Comparison of ENCODE assay signal across 8 cellular contexts in the genomic region with DNA sequence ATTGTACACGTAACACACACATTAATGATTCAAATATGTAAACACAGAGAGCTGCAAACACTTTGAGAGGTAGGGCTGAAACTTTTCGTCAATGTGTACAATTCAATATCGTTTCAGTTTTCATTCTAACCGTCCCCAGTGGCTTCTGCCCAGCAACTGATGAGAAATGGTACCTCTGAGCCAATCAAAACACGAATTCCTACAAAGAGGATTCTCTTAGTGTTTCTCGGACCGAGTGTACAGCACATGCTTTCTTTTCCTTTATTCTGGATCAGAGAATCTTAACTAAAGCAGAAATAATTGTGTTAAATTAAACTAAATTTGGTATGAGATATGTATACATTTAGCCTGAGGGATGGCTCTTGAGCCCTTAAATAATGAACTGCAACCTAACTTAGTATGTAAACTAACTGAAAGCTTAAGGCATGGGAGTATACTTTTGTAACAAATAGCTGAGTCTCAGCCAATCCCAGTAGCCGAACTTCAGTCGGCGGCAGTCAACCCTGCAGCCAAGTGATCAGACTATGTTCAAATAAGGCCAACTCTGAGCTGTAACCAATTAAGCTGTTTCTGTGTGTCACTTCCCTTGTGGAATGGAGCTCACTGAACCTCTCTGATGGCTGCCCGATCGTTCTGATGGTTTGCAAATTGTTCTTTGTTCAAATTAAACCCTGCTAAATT. TPM values are rescaled to one million over a fixed set of nuclear protein-coding genes. Genes with fewer than 3 reads are reported as not detected.
DNase-seq lines count a peak whose midpoint lies in the region; ATAC-seq and TF ChIP-seq lines count a peak whose summit lies in the region.

No MANE protein-coding gene starts in this region.

- H3K9me3 Mint-ChIP-seq in activated naive CD4-positive, alpha-beta T cell treated with anti-CD3 and anti-CD28 coated beads for 36 hours, result peaks cover 14% of the 10 kb centered on the region

- TF ChIP-seq CTCF in DOHH2 (IDR thresholded peaks at IDR 0.05; ENCODE audit: low read depth, low read length, poor library complexity, severe bottlenecking) (no peak), osteoblast (IDR thresholded peaks at IDR 0.05; ENCODE audit: extremely low read depth, low read depth, low read length) (no peak), thoracic aorta (IDR thresholded peaks at IDR 0.05) (no peak)

- H3K36me3 ChIP-seq in DOHH2 (ENCODE audit: control insufficient read depth, low read length), result peaks cover 34% of the 10 kb centered on the region
- 0 out of 2 replicates have a peak, but pooled peaks cover 3% of the 10 kb centered on the region for H3K36me3 ChIP-seq in GM23248 (ENCODE audit: low read depth)
- peaks cover 16% of the 10 kb centered on the region for H3K36me3 ChIP-seq in SJSA1
- peaks cover 4% of the 10 kb centered on the region for H3K36me3 ChIP-seq in osteoblast (ENCODE audit: insufficient read depth, low read length)
- H3K36me3 ChIP-seq in thoracic aorta, result peaks cover 2% of the 10 kb centered on the region

- 1 to 2% methylated on average over 12 of the region's 12 CpGs for WGBS in GM23248 (ENCODE audit: low coverage in 1 of 2, low lambda C conversion rate in 2 of 2, missing lambda C conversion rate in 2 of 2), 2 experiments

- H3F3A ChIP-seq in DOHH2 (ENCODE audit: control insufficient read depth, insufficient read depth) (peaks cover 31% of the 10 kb centered on the region), GM23248 (ENCODE audit: insufficient read depth) (peaks cover 57% of the 10 kb centered on the region)

- H3K9me2 ChIP-seq in DOHH2 (replicated peaks; ENCODE audit: control insufficient read depth, low read length) (no peaks in the 10 kb centered on the region), GM23248 (ENCODE audit: insufficient read depth) (no peaks in the 10 kb centered on the region)

- H4K20me1 ChIP-seq in DOHH2 (ENCODE audit: control insufficient read depth, insufficient read depth, low read depth, low read length), result no peaks in the 10 kb centered on the region
- H4K20me1 ChIP-seq in GM23248 (ENCODE audit: insufficient read depth), result no peaks in the 10 kb centered on the region
- H4K20me1 ChIP-seq in osteoblast (ENCODE audit: insufficient read depth, low read length), result no peaks in the 10 kb centered on the region

- H3K27ac Mint-ChIP-seq in activated naive CD4-positive, alpha-beta T cell treated with anti-CD3 and anti-CD28 coated beads for 36 hours, result peak overlapping the region; percentile 100

- CTCF ChIA-PET in activated naive CD4-positive, alpha-beta T cell treated with anti-CD3 and anti-CD28 coated beads for 36 hours (lab: Charles Lee), result interaction anchor here (0.6 to 1.2 kb wide), 3 partner anchors 27 to 98 kb away, joined by 3 to 4 read pairs (median 3); no protein-coding TSS in a partner anchor

- intact Hi-C loops in activated naive CD4-positive, alpha-beta T cell treated with anti-CD3 and anti-CD28 coated beads for 36 hours (cut with micrococcal nuclease), result loop anchor here (1.0 to 10.0 kb wide), 10 partner anchors 17 to 299 kb away; partner anchors contain the start of genes BTN2A1, BTN3A1, BTN3A2 and BTN3A3

- peak overlapping the region; percentile 84 for H2AFZ ChIP-seq in GM23248
- H2AFZ ChIP-seq in osteoblast (ENCODE audit: low read length), result peak overlapping the region; percentile 82

- H3K9me3 ChIP-seq in DOHH2 (ENCODE audit: control insufficient read depth, insufficient read depth, low read length) (peaks cover 14% of the 10 kb centered on the region), GM23248 (ENCODE audit: low read depth) (no peaks in the 10 kb centered on the region), SJSA1 (replicated peaks) (no peaks in the 10 kb centered on the region), osteoblast (ENCODE audit: low read depth, low read length) (no peaks in the 10 kb centered on the region), thoracic aorta (no peaks in the 10 kb centered on the region)

- peak overlapping the region; percentile 98 for H3K4me3 Mint-ChIP-seq in activated naive CD4-positive, alpha-beta T cell treated with anti-CD3 and anti-CD28 coated beads for 36 hours

- H3K27ac ChIP-seq in DOHH2 (ENCODE audit: low read depth, low read length), result peak overlapping the region; percentile 97
- H3K27ac ChIP-seq in GM23248, result peak overlapping the region; percentile 95
- peak overlapping the region; percentile 92 for H3K27ac ChIP-seq in SJSA1
- peak overlapping the region; percentile 73 for H3K27ac ChIP-seq in osteoblast (ENCODE audit: low read depth, low read length)
- H3K27ac ChIP-seq in thoracic aorta, result peak overlapping the region; percentile 87 to 90

- H3K4me2 ChIP-seq in DOHH2 (ENCODE audit: low read length) (peak overlapping the region; percentile 98), GM23248 (ENCODE audit: unreplicated experiment) (peak overlapping the region; percentile 100), osteoblast (ENCODE audit: insufficient read depth, low read length) (peak overlapping the region; percentile 88)

- H3K79me2 ChIP-seq in DOHH2 (ENCODE audit: control insufficient read depth, low read length) (peaks cover 12% of the 10 kb centered on the region), GM23248 (ENCODE audit: insufficient read depth) (peaks cover 3% of the 10 kb centered on the region; the same call in 1 of the 2 replicates), osteoblast (ENCODE audit: insufficient read depth, low read length) (peaks cover 2% of the 10 kb centered on the region)

- peaks cover 61% of the 10 kb centered on the region for H3K4me1 ChIP-seq in DOHH2 (ENCODE audit: control insufficient read depth, low read length)
- peaks cover 26% of the 10 kb centered on the region for H3K4me1 ChIP-seq in GM23248 (ENCODE audit: insufficient read depth)
- H3K4me1 ChIP-seq in SJSA1 (replicated peaks), result peaks cover 33% of the 10 kb centered on the region
- peaks cover 15% of the 10 kb centered on the region for H3K4me1 ChIP-seq in osteoblast (ENCODE audit: insufficient read depth, low read length)
- H3K4me1 ChIP-seq in thoracic aorta (ENCODE audit: control insufficient read depth in 1 of 2, low read depth in 2 of 2), result peaks cover 22 to 28% of the 10 kb centered on the region in 2 donors

- H3K4me1 Mint-ChIP-seq in activated naive CD4-positive, alpha-beta T cell treated with anti-CD3 and anti-CD28 coated beads for 36 hours (ENCODE audit: low read depth), result peaks cover 40% of the 10 kb centered on the region

- H3K4me3 ChIP-seq in DOHH2 (ENCODE audit: low read length) (peak overlapping the region; percentile 95), GM23248 (peak overlapping the region; percentile 76), SJSA1 (peak overlapping the region; percentile 34), osteoblast (ENCODE audit: insufficient read depth, low read length) (peak overlapping the region; percentile 68), thoracic aorta (peak overlapping the region; percentile 72)

- H3K27me3 Mint-ChIP-seq in activated naive CD4-positive, alpha-beta T cell treated with anti-CD3 and anti-CD28 coated beads for 36 hours (ENCODE audit: low read depth), result no peaks in the 10 kb centered on the region

- peak; percentile 98 for ATAC-seq in thoracic aorta (ENCODE audit: insufficient number of reproducible peaks, low FRiP score, low read depth)

- H3K9ac ChIP-seq in GM23248, result peak overlapping the region; percentile 89

- in situ Hi-C loops in GM23248 (cut with MboI), result no loop called here

- H3K36me3 Mint-ChIP-seq in activated naive CD4-positive, alpha-beta T cell treated with anti-CD3 and anti-CD28 coated beads for 36 hours (ENCODE audit: low read depth), result peaks cover 28% of the 10 kb centered on the region

- H3K27me3 ChIP-seq in DOHH2 (ENCODE audit: control insufficient read depth, low read length), result no peaks in the 10 kb centered on the region
- H3K27me3 ChIP-seq in GM23248 (replicated peaks; ENCODE audit: insufficient read depth), result no peaks in the 10 kb centered on the region
- H3K27me3 ChIP-seq in SJSA1 (replicated peaks), result no peaks in the 10 kb centered on the region
- no peaks in the 10 kb centered on the region for H3K27me3 ChIP-seq in osteoblast (ENCODE audit: insufficient read depth, low read length)
- H3K27me3 ChIP-seq in thoracic aorta (replicated peaks; ENCODE audit: insufficient read depth), result no peaks in the 10 kb centered on the region

- DNase-seq in GM23248 (peak; percentile 97), LHCN-M2 (ENCODE audit: low read depth) (peak; percentile 95), SJSA1 (ENCODE audit: low read depth in 1 of 2, low spot score in 2 of 2) (peak; percentile 88 to 98), globus pallidus (ENCODE audit: low spot score) (peak; percentile 84), osteoblast (ENCODE audit: insufficient read length, low spot score, missing footprints) (peak; percentile 91), thoracic aorta (ENCODE audit: low spot score) (peak; percentile 39)
- peak; percentile 90 for DNase-seq in activated naive CD4-positive, alpha-beta T cell treated with anti-CD3 and anti-CD28 coated beads for 36 hours

RNA-seq across cellular contexts. Expression of gene BTN2A1, which starts 16.1 kb away (rescaled TPM):
- total RNA-seq in GM23248 (2014; rRNA removed; shearing (Covaris generic)), result 9.1 and 15.0 TPM in 2 replicates
- polyA plus RNA-seq in GM23248 (2016; fragmentation: Nextera tagmentation; extraction: Ambion mirVana), result 18.4 and 19.5 TPM in 2 replicates
- total RNA-seq in LHCN-M2 (2014; rRNA removed) (21.3 and 22.9 TPM in 2 replicates), osteoblast (10.5 and 11.5 TPM in 2 replicates), thoracic aorta (10 to 100 TPM; 22.9 to 24.5 TPM)
- polyA plus RNA-seq in LHCN-M2 (2012), result 20.0 TPM
- 33.1 and 50.8 TPM in 2 replicates for total RNA-seq in SJSA1 (2014; rRNA removed; shearing (Covaris generic))
- total RNA-seq in activated naive CD4-positive, alpha-beta T cell treated with anti-CD3 and anti-CD28 coated beads for 36 hours, result 10 to 100 TPM; 16.0 TPM

RNA-seq across cellular contexts. Expression of gene BTN1A1, which starts 26.2 kb away (rescaled TPM):
- 0.11 TPM in 1 of 2 replicates, not detected in the other for total RNA-seq in GM23248 (2014; rRNA removed; shearing (Covaris generic))
- polyA plus RNA-seq in GM23248 (2016; fragmentation: Nextera tagmentation; extraction: Ambion mirVana), result not detected in 2 replicates
- total RNA-seq in LHCN-M2 (2014; rRNA removed) (not detected in 2 replicates), osteoblast (under 0.01 TPM in 2 replicates), thoracic aorta (not detected)
- not detected for polyA plus RNA-seq in LHCN-M2 (2012)
- total RNA-seq in SJSA1 (2014; rRNA removed; shearing (Covaris generic)), result not detected in 2 replicates
- total RNA-seq in activated naive CD4-positive, alpha-beta T cell treated with anti-CD3 and anti-CD28 coated beads for 36 hours, result under 1 TPM; 0.07 to 0.10 TPM

RNA-seq across cellular contexts. Expression of gene BTN3A3, which starts 33.6 kb away (rescaled TPM):
- total RNA-seq in GM23248 (2014; rRNA removed; shearing (Covaris generic)), result 7.2 and 18.8 TPM in 2 replicates
- 3.9 and 4.2 TPM in 2 replicates for polyA plus RNA-seq in GM23248 (2016; fragmentation: Nextera tagmentation; extraction: Ambion mirVana)
- total RNA-seq in LHCN-M2 (2014; rRNA removed) (9.8 and 12.2 TPM in 2 replicates), osteoblast (21.5 and 21.7 TPM in 2 replicates), thoracic aorta (10 to 100 TPM; 24.4 to 27.1 TPM)
- polyA plus RNA-seq in LHCN-M2 (2012), result 6.3 TPM
- total RNA-seq in SJSA1 (2014; rRNA removed; shearing (Covaris generic)), result 6.3 and 8.4 TPM in 2 replicates
- total RNA-seq in activated naive CD4-positive, alpha-beta T cell treated with anti-CD3 and anti-CD28 coated beads for 36 hours, result 10 to 100 TPM; 40.4 to 40.8 TPM

Comparison
In these comparisons a context has a peak if more than half of its experiments do, and no peak if none do; other contexts are left out.
1. Peak in every context shown above with its lines: DNase-seq, ATAC-seq, H3K4me3 ChIP-seq and H3K27ac ChIP-seq.
2. H3K4me3 ChIP-seq: peak in every context shown above with its lines; median percentile 95 in DOHH2; 76 in GM23248; 72 in thoracic aorta; 68 in osteoblast; 34 in SJSA1.
3. DNase-seq: peak in every context shown above with its lines; median percentile 97 in GM23248; 95 in LHCN-M2; 93 in SJSA1; 91 in osteoblast; 90 in activated naive CD4-positive, alpha-beta T cell treated with anti-CD3 and anti-CD28 coated beads for 36 hours; 84 in globus pallidus; 39 in thoracic aorta.